ENCODE assay signal across 10 cellular contexts in the genomic region with DNA sequence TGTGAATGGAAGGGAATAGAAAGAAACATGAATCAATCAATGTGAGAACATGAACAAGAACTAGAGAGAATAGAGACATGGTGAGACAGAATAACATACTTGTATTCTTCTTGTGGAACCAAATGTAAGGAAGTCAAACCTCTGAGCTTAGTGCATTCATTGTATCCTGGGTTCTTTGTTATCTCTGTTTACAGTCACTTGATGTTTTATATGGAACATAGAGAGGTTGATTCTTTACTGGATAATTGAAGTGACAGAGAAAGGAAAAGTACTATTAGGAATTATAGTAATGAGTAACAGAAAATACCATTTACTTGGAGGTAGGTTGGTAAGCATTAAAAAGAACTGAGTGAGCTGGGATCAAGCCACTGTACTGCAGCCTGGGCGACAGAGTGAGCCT. TPM values are rescaled to one million over a fixed set of nuclear protein-coding genes. Genes with fewer than 3 reads are reported as not detected.
DNase-seq lines count a peak whose midpoint lies in the region; ATAC-seq, FAIRE-seq and TF ChIP-seq lines count a peak whose summit lies in the region.
"Had no signal": no experiment of that assay in that cellular context is flagged by ENCODE, and none has a peak within 500 bp of the region (broad histone marks: within the 10 kb centered on the region; RNA-seq: fewer than 3 reads in every experiment).

No MANE protein-coding gene starts in this region.

- peak overlapping the region; percentile 98 for H3K4me2 ChIP-seq in keratinocyte (ENCODE audit: control insufficient read depth, extremely low read depth, insufficient read depth, low read depth, low read length)

- peak; percentile 4 for DNase-seq in Ammon's horn (ENCODE audit: low spot score)
- DNase-seq in GM06990 (ENCODE audit: extremely low read depth, insufficient read length): no peak
- DNase-seq in RKO (ENCODE audit: low spot score): peak; percentile 16
- no peak for DNase-seq in keratinocyte (ENCODE audit: low read depth, low spot score)
- no peak for DNase-seq in mucosa of descending colon
- no peak for DNase-seq in 8988T
- no peak for DNase-seq in NCI-H226
- DNase-seq in HTR-8/SVneo (ENCODE audit: insufficient read length, low spot score): no peak
- DNase-seq: NCI-H524 treated with DMSO at 0.1 percent for 48 hours; stimulated activated CD8-positive, alpha-beta memory T cell treated with anti-CD3 and anti-CD28 coated beads, Interleukin-4, amount 100 ng/mL, for 48 hours had no signal

- dilution Hi-C loops in keratinocyte (cut with MboI; ENCODE audit: extremely low pct_ligation_motif_present, low sequenced_read_pairs): no loop called here

- H3K4me1 ChIP-seq in keratinocyte (ENCODE audit: control insufficient read depth, extremely low read depth, insufficient read depth, low read length) (peaks cover 17% of the 10 kb centered on the region), mucosa of descending colon (ENCODE audit: low read depth) (peaks cover 5% of the 10 kb centered on the region)

- H3K9me1 ChIP-seq in keratinocyte (ENCODE audit: control insufficient read depth, extremely low read depth, insufficient read depth, low read length): no peaks in the 10 kb centered on the region

- H3K27ac ChIP-seq in keratinocyte (ENCODE audit: control insufficient read depth, insufficient read depth, low read length): no peak overlapping the region

- intact Hi-C loops in mucosa of descending colon (cut with DNase I, micrococcal nuclease): loop anchor here in 1 of 2 donors (10.0 kb wide), 2 partner anchors 55 to 175 kb away; no protein-coding TSS in a partner anchor

- H4K20me1 ChIP-seq in keratinocyte (ENCODE audit: control insufficient read depth, extremely low read depth, insufficient read depth, low read length): peaks cover 11% of the 10 kb centered on the region

- 0 out of 2 replicates have a peak, but pooled peaks cover 3% of the 10 kb centered on the region for H3K36me3 ChIP-seq in GM06990 (ENCODE audit: control insufficient read depth, insufficient read depth, low read length)
- no peaks in the 10 kb centered on the region for H3K36me3 ChIP-seq in keratinocyte (ENCODE audit: control insufficient read depth in 2 of 2, extremely low read depth in 1 of 2, insufficient read depth in 2 of 2, low read length in 2 of 2)
- no peaks in the 10 kb centered on the region for H3K36me3 ChIP-seq in mucosa of descending colon (ENCODE audit: low read depth)

- peak overlapping the region; percentile 59 for H3K4me3 ChIP-seq in GM06990 (replicated peaks; ENCODE audit: low read depth, low read length)
- no peak overlapping the region for H3K4me3 ChIP-seq in keratinocyte (ENCODE audit: control insufficient read depth in 2 of 3, extremely low read depth in 1 of 3, insufficient read depth in 2 of 3, low read depth in 1 of 3, low read length in 3 of 3)
- no peak overlapping the region for H3K4me3 ChIP-seq in mucosa of descending colon

- H3K27me3 ChIP-seq in GM06990 (replicated peaks; ENCODE audit: control insufficient read depth, insufficient read depth, low read length): no peaks in the 10 kb centered on the region
- H3K27me3 ChIP-seq in keratinocyte (ENCODE audit: control insufficient read depth, extremely low read depth, insufficient read depth, low read length): no peaks in the 10 kb centered on the region

- peak overlapping the region; percentile 82 for H2AFZ ChIP-seq in keratinocyte (ENCODE audit: control insufficient read depth, low read length)

- TF ChIP-seq CTCF in GM06990 (IDR thresholded peaks at IDR 0.05; ENCODE audit: insufficient read depth, low read length, poor library complexity, severe bottlenecking) (no peak), keratinocyte (optimal IDR thresholded peaks at IDR 0.05 in 1 of 3, IDR thresholded peaks at IDR 0.05 in 1 of 3, conservative IDR thresholded peaks at IDR 0.05 in 1 of 3; ENCODE audit: extremely low read depth in 1 of 3, insufficient read depth in 2 of 3, low read length in 3 of 3) (no peak), mucosa of descending colon (IDR thresholded peaks at IDR 0.05) (no peak)

- H3K9me3 ChIP-seq in keratinocyte (ENCODE audit: control insufficient read depth, low read depth, low read length) (no peaks in the 10 kb centered on the region), mucosa of descending colon (no peaks in the 10 kb centered on the region)

- H3K79me2 ChIP-seq in keratinocyte (ENCODE audit: control insufficient read depth, insufficient read depth, low read length): peaks cover 21% of the 10 kb centered on the region

- H3K9ac ChIP-seq in keratinocyte (ENCODE audit: control insufficient read depth, extremely low read depth, insufficient read depth, low read length): no peak overlapping the region

- no peak for ATAC-seq in mucosa of descending colon

- FAIRE-seq in keratinocyte (lab: Jason Lieb, UNC) (no peak), HTR-8/SVneo (lab: Jason Lieb, UNC) (no peak)

RNA-seq across cellular contexts. Expression of gene WNK1, which starts 2.5 kb away (rescaled TPM):
- 72.3 to 127 TPM (median 73.9 TPM) in 3 replicates for polyA plus RNA-seq in keratinocyte
- polyA plus RNA-seq in keratinocyte (2011; ENCODE audit: low read depth): 360 TPM
- 92.3 and 106 TPM in 2 replicates for polyA plus RNA-seq in keratinocyte (2011; cell fraction: cytosol; rRNA removed)
- 202 and 258 TPM in 2 replicates for polyA plus RNA-seq in keratinocyte (2011; cell fraction: nucleus; rRNA removed)
- polyA plus RNA-seq in keratinocyte (2012; ENCODE audit: low replicate concordance): 79.1 and 106 TPM in 2 replicates
- 289 to 460 TPM (median 360 TPM) in 3 replicates for polyA minus RNA-seq in keratinocyte
- 279 TPM for polyA minus RNA-seq in keratinocyte (2011; cell fraction: cytosol; rRNA and poly(A)+ RNA removed)
- polyA minus RNA-seq in keratinocyte (2011; cell fraction: nucleus; rRNA and poly(A)+ RNA removed): 384 and 783 TPM in 2 replicates
- 100 to 1,000 TPM in 1 of 3 donors, 10 to 100 TPM in 2; 84.0 to 155 (median 85.5) TPM for total RNA-seq in mucosa of descending colon

Comparison
In these comparisons a context has a peak if more than half of its experiments do, and no peak if none do; other contexts are left out.
1. DNase-seq: peak in Ammon's horn (single experiment) and RKO (single experiment); none in GM06990 (single experiment), keratinocyte (single experiment), mucosa of descending colon (0 of 3), 8988T (single experiment), NCI-H226 (single experiment) and HTR-8/SVneo (single experiment).